Comparison of ENCODE assay signal across 1 cellular context in genomic region chr5:143494162-143494561, GRCh38.
TF ChIP-seq lines count a peak whose summit lies in the region.

No MANE protein-coding gene starts in this region.

TF ChIP-seq in A549, 52 proteins besides CTCF, POLR2A, EP300 and RAD21 (continued from another document):
- TF ChIP-seq, protein P1, sequence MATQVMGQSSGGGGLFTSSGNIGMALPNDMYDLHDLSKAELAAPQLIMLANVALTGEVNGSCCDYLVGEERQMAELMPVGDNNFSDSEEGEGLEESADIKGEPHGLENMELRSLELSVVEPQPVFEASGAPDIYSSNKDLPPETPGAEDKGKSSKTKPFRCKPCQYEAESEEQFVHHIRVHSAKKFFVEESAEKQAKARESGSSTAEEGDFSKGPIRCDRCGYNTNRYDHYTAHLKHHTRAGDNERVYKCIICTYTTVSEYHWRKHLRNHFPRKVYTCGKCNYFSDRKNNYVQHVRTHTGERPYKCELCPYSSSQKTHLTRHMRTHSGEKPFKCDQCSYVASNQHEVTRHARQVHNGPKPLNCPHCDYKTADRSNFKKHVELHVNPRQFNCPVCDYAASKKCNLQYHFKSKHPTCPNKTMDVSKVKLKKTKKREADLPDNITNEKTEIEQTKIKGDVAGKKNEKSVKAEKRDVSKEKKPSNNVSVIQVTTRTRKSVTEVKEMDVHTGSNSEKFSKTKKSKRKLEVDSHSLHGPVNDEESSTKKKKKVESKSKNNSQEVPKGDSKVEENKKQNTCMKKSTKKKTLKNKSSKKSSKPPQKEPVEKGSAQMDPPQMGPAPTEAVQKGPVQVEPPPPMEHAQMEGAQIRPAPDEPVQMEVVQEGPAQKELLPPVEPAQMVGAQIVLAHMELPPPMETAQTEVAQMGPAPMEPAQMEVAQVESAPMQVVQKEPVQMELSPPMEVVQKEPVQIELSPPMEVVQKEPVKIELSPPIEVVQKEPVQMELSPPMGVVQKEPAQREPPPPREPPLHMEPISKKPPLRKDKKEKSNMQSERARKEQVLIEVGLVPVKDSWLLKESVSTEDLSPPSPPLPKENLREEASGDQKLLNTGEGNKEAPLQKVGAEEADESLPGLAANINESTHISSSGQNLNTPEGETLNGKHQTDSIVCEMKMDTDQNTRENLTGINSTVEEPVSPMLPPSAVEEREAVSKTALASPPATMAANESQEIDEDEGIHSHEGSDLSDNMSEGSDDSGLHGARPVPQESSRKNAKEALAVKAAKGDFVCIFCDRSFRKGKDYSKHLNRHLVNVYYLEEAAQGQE (IDR thresholded peaks at IDR 0.05): no peak
- TF ChIP-seq, protein P2, sequence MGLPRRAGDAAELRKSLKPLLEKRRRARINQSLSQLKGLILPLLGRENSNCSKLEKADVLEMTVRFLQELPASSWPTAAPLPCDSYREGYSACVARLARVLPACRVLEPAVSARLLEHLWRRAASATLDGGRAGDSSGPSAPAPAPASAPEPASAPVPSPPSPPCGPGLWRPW (IDR thresholded peaks at IDR 0.05): no peak
